ENCODE assay signal across 14 cellular contexts in genomic region chr3:99871231-99871898, GRCh38. TPM values are rescaled to one million over a fixed set of nuclear protein-coding genes. Genes with fewer than 3 reads are reported as not detected.
A peak's percentile ranks its signal among the peaks of the same experiment; 100 is the strongest.
DNase-seq lines count a peak whose midpoint lies in the region; ATAC-seq and TF ChIP-seq lines count a peak whose summit lies in the region.
"Had no signal": no experiment of that assay in that cellular context is flagged by ENCODE, and none has a peak within 500 bp of the region (broad histone marks: within the 10 kb centered on the region; RNA-seq: fewer than 3 reads in every experiment).

No MANE protein-coding gene starts in this region.

- no peak overlapping the region for H3K27ac ChIP-seq in AG04450 (ENCODE audit: low read depth, low read length)
- H3K27ac ChIP-seq in VCaP, result peak overlapping the region; percentile 41; the same call in 1 of the 2 replicates
- H3K27ac ChIP-seq in gastrocnemius medialis, result peak overlapping the region; percentile 83 to 93 (median 91)
- H3K27ac ChIP-seq: SK-N-MC had no signal

- no peaks in the 10 kb centered on the region for H3K36me3 ChIP-seq in gastrocnemius medialis

- H3K4me1 ChIP-seq in gastrocnemius medialis, result peaks cover 45 to 70% of the 10 kb centered on the region in 2 donors

- H3K4me3 ChIP-seq in AG04450 (ENCODE audit: low read depth, low read length) (peak overlapping the region; percentile 10), gastrocnemius medialis (peak overlapping the region in 3 of 4 donors; percentile 19 to 81 (median 70))
- H3K4me3 ChIP-seq: SK-N-MC had no signal

- H3K27me3 ChIP-seq in AG04450 (ENCODE audit: control insufficient read depth, insufficient read depth, low read length) (no peaks in the 10 kb centered on the region), gastrocnemius medialis (no peaks in the 10 kb centered on the region)

- POLR2A ChIA-PET in AG04450 (lab: Yijun Ruan, JAX), result interaction anchor here (0.6 to 1.6 kb wide), 4 partner anchors 9 to 375 kb away, joined by 3 to 7 read pairs (median 4); no protein-coding TSS in a partner anchor

- no peak for TF ChIP-seq CTCF in AG04450 (IDR thresholded peaks at IDR 0.05; ENCODE audit: low read depth, low read length)
- TF ChIP-seq CTCF in VCaP (conservative IDR thresholded peaks at IDR 0.05), result no peak
- no peak for TF ChIP-seq CTCF in gastrocnemius medialis (IDR thresholded peaks at IDR 0.05 in 4 of 5, conservative IDR thresholded peaks at IDR 0.05 in 1 of 5)

- intact Hi-C loops in gastrocnemius medialis (cut with DNase I; ENCODE audit: low total_unique reads), result no loop called here

- ATAC-seq in gastrocnemius medialis (no peak), HG03520 (IDR thresholded peaks at IDR 0.05; ENCODE audit: unreplicated experiment) (no peak)
- ATAC-seq: activated naive CD8-positive, alpha-beta T cell treated with anti-CD3 and anti-CD28 coated beads, Interleukin-2, amount 50 U/mL, for 24 hours had no signal

- no peak for TF ChIP-seq POLR2A in gastrocnemius medialis (IDR thresholded peaks at IDR 0.05)

- in situ Hi-C loops in gastrocnemius medialis (cut with MboI; ENCODE audit: low sequenced_read_pairs in 4 of 4), result no loop called here

- DNase-seq in AG04450 (ENCODE audit: low read depth, low spot score), result no peak
- DNase-seq in kidney tubule cell (ENCODE audit: low spot score), result peak; percentile 46
- no peak for DNase-seq in gastrocnemius medialis
- DNase-seq in midbrain (lab: John Stamatoyannopoulos, UW), result no peak
- no peak for DNase-seq in stimulated activated CD4-positive, alpha-beta T cell treated with anti-CD3 and anti-CD28 coated beads, Interleukin-12 subunit alpha, Interleukin-12 subunit beta, amount 100 ng/mL, for 4 hours
- no peak for DNase-seq in NCI-H345 (lab: John Stamatoyannopoulos, UW)
- DNase-seq: activated CD4-positive, CD25-positive, alpha-beta regulatory T cell; activated naive CD8-positive, alpha-beta T cell treated with anti-CD3 and anti-CD28 coated beads, Interleukin-2, amount 50 U/mL, for 24 hours; Calu3; H7; naive B cell had no signal

- H3K9me3 ChIP-seq in AG04450 (ENCODE audit: control insufficient read depth, insufficient read depth, low read length) (no peaks in the 10 kb centered on the region), gastrocnemius medialis (no peaks in the 10 kb centered on the region)

- CTCF ChIA-PET in AG04450 (lab: Charles Lee), result interaction anchor here (2.0 kb wide), 1 partner anchor 28 kb away, joined by 5 read pairs; no protein-coding TSS in a partner anchor

RNA-seq across cellular contexts. Expression of gene CMSS1, which starts 53.7 kb away (rescaled TPM):
- polyA plus RNA-seq in AG04450 (2011; rRNA removed), result 11.9 and 15.7 TPM in 2 replicates
- 2.9 and 5.1 TPM in 2 replicates for polyA minus RNA-seq in AG04450 (2011; rRNA and poly(A)+ RNA removed)
- 10 to 100 TPM; 23.2 to 89.5 (median 67.6) TPM for total RNA-seq in gastrocnemius medialis
